ENCODE assay signal across 23 cellular contexts in genomic region chr10:1229574-1229973, GRCh38.
DNase-seq lines count a peak whose midpoint lies in the region; FAIRE-seq and TF ChIP-seq lines count a peak whose summit lies in the region.
"Had no signal": no experiment of that assay in that cellular context is flagged by ENCODE, and none has a peak within 500 bp of the region (broad histone marks: within the 10 kb centered on the region; RNA-seq: fewer than 3 reads in every experiment).

No MANE protein-coding gene starts in this region.

- no peak overlapping the region for H2BK5ac ChIP-seq in trophoblast cell (ENCODE audit: low read depth, low read length, poor library complexity)

- H3K9me1 ChIP-seq in endothelial cell of umbilical vein (replicated peaks; ENCODE audit: control insufficient read depth, extremely low read depth, insufficient read depth, low read length) = no peaks in the 10 kb centered on the region

- H2BK12ac ChIP-seq in trophoblast cell (ENCODE audit: low read length) = no peak overlapping the region

- no peak overlapping the region for H4K12ac ChIP-seq in trophoblast cell (ENCODE audit: low read depth, low read length)

- H3K36me3 Mint-ChIP-seq in activated CD4-positive, alpha-beta T cell treated with anti-CD3 and anti-CD28 coated beads, Interleukin-2, amount 10 ng/mL, durations not matched to agents 24 days and 14 days (ENCODE audit: low read depth) = no peaks in the 10 kb centered on the region

- H3K9ac ChIP-seq in endothelial cell of umbilical vein (replicated peaks; ENCODE audit: extremely low read depth, insufficient read depth, low read length) (no peak overlapping the region), trophoblast cell (ENCODE audit: low read length) (no peak overlapping the region)
- H3K9ac ChIP-seq: GM23248 had no signal

- CTCF ChIA-PET in endothelial cell of umbilical vein (lab: Charles Lee) = no interaction called here

- H3K9me3 ChIP-seq in endothelial cell of umbilical vein (replicated peaks; ENCODE audit: control insufficient read depth, insufficient read depth, low read length) = no peaks in the 10 kb centered on the region
- peaks cover 8% of the 10 kb centered on the region for H3K9me3 ChIP-seq in trophoblast cell (ENCODE audit: insufficient read depth, low read depth, low read length)
- no peaks in the 10 kb centered on the region for H3K9me3 ChIP-seq in MG63
- H3K9me3 ChIP-seq: A549, Caco-2 had no signal

- H3K4me1 ChIP-seq in endothelial cell of umbilical vein (ENCODE audit: control insufficient read depth, extremely low read depth, insufficient read depth, low read length) (no peaks in the 10 kb centered on the region), trophoblast cell (ENCODE audit: control insufficient read depth in 1 of 2, insufficient read depth in 2 of 2, low read length in 2 of 2) (no peaks in the 10 kb centered on the region)
- H3K4me1 ChIP-seq: A549 had no signal

- POLR2A ChIA-PET in endothelial cell of umbilical vein (lab: Charles Lee) = no interaction called here

- H3K27ac Mint-ChIP-seq in activated CD4-positive, alpha-beta T cell treated with anti-CD3 and anti-CD28 coated beads, Interleukin-2, amount 10 ng/mL, durations not matched to agents 24 days and 14 days = no peak overlapping the region
- H3K27ac Mint-ChIP-seq: CD4-positive, alpha-beta T cell; HFFc6 had no signal

- no peak for TF ChIP-seq POLR2A in endothelial cell of umbilical vein (IDR thresholded peaks at IDR 0.05; ENCODE audit: low read depth, low read length)

- H3K79me2 ChIP-seq in endothelial cell of umbilical vein (ENCODE audit: control insufficient read depth, insufficient read depth, low read length) = no peaks in the 10 kb centered on the region
- no peaks in the 10 kb centered on the region for H3K79me2 ChIP-seq in trophoblast cell (ENCODE audit: control insufficient read depth, insufficient read depth, low read length, poor library complexity)

- no peak overlapping the region for H2BK120ac ChIP-seq in trophoblast cell (ENCODE audit: insufficient read depth, low read length, poor library complexity)

- no peak overlapping the region for H3K4ac ChIP-seq in trophoblast cell (ENCODE audit: low read depth, low read length)

- intact Hi-C loops in activated CD4-positive, alpha-beta T cell treated with anti-CD3 and anti-CD28 coated beads, Interleukin-2, amount 10 ng/mL, durations not matched to agents 24 days and 14 days (cut with micrococcal nuclease) = no loop called here
- intact Hi-C loops in endothelial cell of umbilical vein (cut with micrococcal nuclease) = no loop called here

- H2AK5ac ChIP-seq in trophoblast cell (ENCODE audit: low read length) = no peak overlapping the region

- H3K27me3 Mint-ChIP-seq in activated CD4-positive, alpha-beta T cell treated with anti-CD3 and anti-CD28 coated beads, Interleukin-2, amount 10 ng/mL, durations not matched to agents 24 days and 14 days = peaks cover 6% of the 10 kb centered on the region

- no peaks in the 10 kb centered on the region for H3K79me1 ChIP-seq in trophoblast cell (ENCODE audit: low read length)

- peak; percentile 39 for DNase-seq in activated CD4-positive, alpha-beta T cell treated with anti-CD3 and anti-CD28 coated beads, Interleukin-2, amount 10 ng/mL, durations not matched to agents 24 days and 14 days
- no peak for DNase-seq in activated CD4-positive, alpha-beta T cell treated with anti-CD3 and anti-CD28 coated beads for 1 hour
- DNase-seq in endothelial cell of umbilical vein (ENCODE audit: low read depth, low spot score) (no peak), trophoblast cell (no peak), DMS153 treated with DMSO at 0.1 percent for 48 hours (lab: John Stamatoyannopoulos, UW; ENCODE audit: unreplicated experiment) (no peak), MG63 (no peak)
- DNase-seq in activated CD4-positive, CD25-positive, alpha-beta regulatory T cell treated with anti-CD3 and anti-CD28 coated beads, Interleukin-2, amount 50 U/mL, for 72 hours = no peak
- DNase-seq: AML-193; Caco-2; CD4-positive, alpha-beta T cell; DND-41; EL; GM23248; HFFc6; IMR-90 had no signal

- no peak overlapping the region for H3K14ac ChIP-seq in trophoblast cell (ENCODE audit: low read length)

- no peak overlapping the region for H4K91ac ChIP-seq in trophoblast cell (ENCODE audit: low read depth, low read length)

- WGBS in trophoblast cell (ENCODE audit: extremely low coverage, insufficient coverage, insufficient read length) = no CpG with 5 or more reads among the region's 10 CpGs

- BruUV-seq in endothelial cell of umbilical vein (replicated peaks; lab: Mats Ljungman, UMichigan) = no TSS peak

- H3K4me3 ChIP-seq in endothelial cell of umbilical vein (replicated peaks in 1 of 3; ENCODE audit: insufficient read depth in 1 of 3, low read depth in 1 of 3, low read length in 3 of 3) (no peak overlapping the region), trophoblast cell (ENCODE audit: low read depth, low read length) (no peak overlapping the region), MG63 (no peak overlapping the region)
- H3K4me3 ChIP-seq: A549, GM12878, GM23248 had no signal

- H3K27me3 ChIP-seq in endothelial cell of umbilical vein (ENCODE audit: control insufficient read depth in 2 of 2, insufficient read depth in 2 of 2, low read length in 2 of 2) = no peaks in the 10 kb centered on the region
- H3K27me3 ChIP-seq in trophoblast cell (ENCODE audit: insufficient read depth, low read length) = no peaks in the 10 kb centered on the region
- H3K27me3 ChIP-seq in MG63 = peaks cover 1% of the 10 kb centered on the region; the same call in 1 of the 2 replicates

- H4K8ac ChIP-seq in trophoblast cell (ENCODE audit: low read depth, low read length) = no peak overlapping the region

- no peak overlapping the region for H3K18ac ChIP-seq in trophoblast cell (ENCODE audit: low read length)

- FAIRE-seq in endothelial cell of umbilical vein (lab: Jason Lieb, UNC) = no peak
- FAIRE-seq: A549, D721Med, GM12878, H54 had no signal

- H2AFZ ChIP-seq in endothelial cell of umbilical vein (ENCODE audit: low read depth, low read length) (no peak overlapping the region), trophoblast cell (ENCODE audit: insufficient read depth, low read length, poor library complexity) (no peak overlapping the region)
- H2AFZ ChIP-seq: GM23248 had no signal

- peak overlapping the region; percentile 17 for H3K27ac ChIP-seq in angular gyrus (ENCODE audit: low read depth, low read length)
- H3K27ac ChIP-seq in endothelial cell of umbilical vein (ENCODE audit: insufficient read depth, low read depth, low read length) = no peak overlapping the region
- H3K27ac ChIP-seq in trophoblast cell (ENCODE audit: low read depth, low read length) = no peak overlapping the region
- H3K27ac ChIP-seq: 22Rv1, A549, C4-2B, GM23248, HL-60 had no signal

- TF ChIP-seq CTCF in endothelial cell of umbilical vein (IDR thresholded peaks at IDR 0.05; ENCODE audit: extremely low read depth in 1 of 2, insufficient read depth in 1 of 2, low read depth in 1 of 2, low read length in 2 of 2) = no peak

- H3K4me2 ChIP-seq in endothelial cell of umbilical vein (ENCODE audit: insufficient read depth, low read length) = no peak overlapping the region
- no peak overlapping the region for H3K4me2 ChIP-seq in trophoblast cell (ENCODE audit: low read length)
- H3K4me2 ChIP-seq: A549 had no signal

- no peaks in the 10 kb centered on the region for H3K4me1 Mint-ChIP-seq in activated CD4-positive, alpha-beta T cell treated with anti-CD3 and anti-CD28 coated beads, Interleukin-2, amount 10 ng/mL, durations not matched to agents 24 days and 14 days

- no peaks in the 10 kb centered on the region for H3K9me3 Mint-ChIP-seq in activated CD4-positive, alpha-beta T cell treated with anti-CD3 and anti-CD28 coated beads, Interleukin-2, amount 10 ng/mL, durations not matched to agents 24 days and 14 days

- no peaks in the 10 kb centered on the region for H3K36me3 ChIP-seq in endothelial cell of umbilical vein (ENCODE audit: control insufficient read depth in 2 of 2, extremely low read depth in 1 of 2, insufficient read depth in 2 of 2, low read length in 2 of 2)
- no peaks in the 10 kb centered on the region for H3K36me3 ChIP-seq in trophoblast cell (ENCODE audit: control insufficient read depth in 1 of 2, insufficient read depth in 2 of 2, low read length in 2 of 2)
- H3K36me3 ChIP-seq in MG63 = no peaks in the 10 kb centered on the region

- H4K20me1 ChIP-seq in endothelial cell of umbilical vein (replicated peaks; ENCODE audit: control insufficient read depth, extremely low read depth, insufficient read depth, low read length) = no peaks in the 10 kb centered on the region

- H3K23ac ChIP-seq in trophoblast cell (ENCODE audit: low read length) = peak overlapping the region; percentile 54

- dilution Hi-C loops in endothelial cell of umbilical vein (cut with MboI; ENCODE audit: extremely low pct_ligation_motif_present, low sequenced_read_pairs) = no loop called here

- H3K4me3 Mint-ChIP-seq in activated CD4-positive, alpha-beta T cell treated with anti-CD3 and anti-CD28 coated beads, Interleukin-2, amount 10 ng/mL, durations not matched to agents 24 days and 14 days = no peak overlapping the region
- H3K4me3 Mint-ChIP-seq: CD4-positive, alpha-beta T cell; HFFc6 had no signal

TF ChIP-seq in endothelial cell of umbilical vein, 7 proteins besides CTCF, POLR2A, EP300 and RAD21:
- TF ChIP-seq MYC (IDR thresholded peaks at IDR 0.05; ENCODE audit: low read depth, low read length) = no peak
- TF ChIP-seq JUN (IDR thresholded peaks at IDR 0.05; ENCODE audit: borderline replicate concordance, insufficient read depth, insufficient read length, low read depth) = no peak
- TF ChIP-seq MAX (IDR thresholded peaks at IDR 0.05; ENCODE audit: insufficient read depth, insufficient read length) = peak; percentile 46
TF ChIP-seq in endothelial cell of umbilical vein: peak in this region for 1.
